Comparison of ENCODE assay signal across 8 cellular contexts in genomic region chr2:169799555-169799954, GRCh38. TPM values are rescaled to one million over a fixed set of nuclear protein-coding genes. Genes with fewer than 3 reads are reported as not detected.
DNase-seq lines count a peak whose midpoint lies in the region; ATAC-seq, FAIRE-seq and TF ChIP-seq lines count a peak whose summit lies in the region.

No MANE protein-coding gene starts in this region.

- H3K4me2 ChIP-seq in Karpas-422 (ENCODE audit: low read depth, low read length, poor library complexity, severe bottlenecking), result peak overlapping the region; percentile 82
- peak overlapping the region; percentile 77 for H3K4me2 ChIP-seq in HepG2 (ENCODE audit: low read depth, low read length)

- no peak for FAIRE-seq in HepG2 (lab: Jason Lieb, UNC)

- under 1% methylated on average over 6 of the region's 6 CpGs for WGBS in HepG2 (ENCODE audit: low lambda C conversion rate)
- WGBS in thyroid gland, 2 donors, result 4 to 6% methylated on average over 6 of the region's 6 CpGs

- peak; percentile 37 for ATAC-seq in HepG2
- ATAC-seq in HG03565 (IDR thresholded peaks at IDR 0.05; ENCODE audit: unreplicated experiment), result no peak
- no peak for ATAC-seq in GM18870 (IDR thresholded peaks at IDR 0.05; ENCODE audit: unreplicated experiment)

- POLR2A ChIA-PET in HepG2 (lab: Yijun Ruan, JAX), result interaction anchor here (1.2 to 1.8 kb wide), 2 partner anchors 8 to 28 kb away, joined by 5 to 16 read pairs; partner anchors contain the start of gene UBR3

- no peak for TF ChIP-seq RAD21 in HepG2 (CRISPR knock-in tag; IDR thresholded peaks at IDR 0.05)

- CTCF ChIA-PET in HepG2 (lab: Yijun Ruan, JAX; ENCODE audit: low intra/inter-chr PET ratio, low total read pairs), result no interaction called here

- H3K9ac ChIP-seq in Karpas-422 (ENCODE audit: low read length) (peak overlapping the region; percentile 90), HepG2 (ENCODE audit: insufficient read depth, low read depth, low read length) (peak overlapping the region; percentile 82)

- TF ChIP-seq POLR2A in HepG2 (IDR thresholded peaks at IDR 0.05; ENCODE audit: insufficient read depth in 1 of 2, low read depth in 2 of 2, low read length in 2 of 2) (no peak), thyroid gland (IDR thresholded peaks at IDR 0.05) (no peak)

- H2AFZ ChIP-seq in Karpas-422 (ENCODE audit: low read length), result no peak overlapping the region
- H2AFZ ChIP-seq in HepG2 (ENCODE audit: low read length), result no peak overlapping the region

- peaks cover 30% of the 10 kb centered on the region for H3K4me1 ChIP-seq in Karpas-422 (ENCODE audit: low read length)
- H3K4me1 ChIP-seq in HepG2 (ENCODE audit: insufficient read depth, low read length), result peaks cover 47% of the 10 kb centered on the region
- H3K4me1 ChIP-seq in thyroid gland, result no peaks in the 10 kb centered on the region

- in situ Hi-C loops in astrocyte of the spinal cord (cut with HindIII; ENCODE audit: low sequenced_read_pairs), result no loop called here
- in situ Hi-C loops in HepG2 (cut with HindIII; ENCODE audit: extremely low pct_ligation_motif_present, low pct_unique_long_range_greater_than_20kb), result no loop called here

- peak; percentile 40 for DNase-seq in EL
- peak; percentile 73 for DNase-seq in Karpas-422
- no peak for DNase-seq in astrocyte of the spinal cord (ENCODE audit: low read depth, low spot score)
- DNase-seq in HepG2 (ENCODE audit: low spot score), result peak; percentile 25
- DNase-seq in thyroid gland, result no peak
- no peak for DNase-seq in AG08395 (ENCODE audit: low spot score)

- no peaks in the 10 kb centered on the region for H3K9me2 ChIP-seq in Karpas-422 (replicated peaks; ENCODE audit: insufficient read depth, low read length)

- H3K27ac ChIP-seq in Karpas-422 (ENCODE audit: low read length) (peak overlapping the region; percentile 81), HepG2 (ENCODE audit: extremely low read length, insufficient read depth, low read length) (peak overlapping the region; percentile 68), thyroid gland (peak overlapping the region in 2 of 3 donors; percentile 80 to 81)

- no peaks in the 10 kb centered on the region for H3K9me3 ChIP-seq in Karpas-422 (ENCODE audit: low read length)
- H3K9me3 ChIP-seq in HepG2 (ENCODE audit: low read length), result no peaks in the 10 kb centered on the region
- H3K9me3 ChIP-seq in thyroid gland, result no peaks in the 10 kb centered on the region

- H3K4me3 ChIP-seq in Karpas-422 (ENCODE audit: low read length) (peak overlapping the region; percentile 90), astrocyte of the spinal cord (ENCODE audit: low read depth, low read length) (peak overlapping the region; percentile 75), HepG2 (replicated peaks in 1 of 3; ENCODE audit: insufficient read depth in 1 of 3, low read depth in 2 of 3, low read length in 3 of 3) (peak overlapping the region; percentile 79 to 96 (median 88)), thyroid gland (replicated peaks in 1 of 3) (peak overlapping the region; percentile 19 to 54 (median 49))

- TF ChIP-seq EP300 in HepG2 (IDR thresholded peaks at IDR 0.05; ENCODE audit: low read depth in 2 of 2, low read length in 2 of 2), result no peak
- no peak for TF ChIP-seq EP300 in HepG2 (CRISPR knock-in tag; IDR thresholded peaks at IDR 0.05; ENCODE audit: borderline replicate concordance)

- intact Hi-C loops in HepG2 (cut with micrococcal nuclease; ENCODE audit: unreplicated experiment) (loop anchor here (2.0 kb wide), 1 partner anchor 27 kb away; the partner anchor contains the start of gene UBR3), thyroid gland (cut with DNase I) (loop anchor here (10.0 kb wide), 1 partner anchor 105 kb away; the partner anchor contains the start of genes CFAP210 and PHOSPHO2)

- H4K20me1 ChIP-seq in Karpas-422 (ENCODE audit: insufficient read depth, low read depth, low read length), result peaks cover 7% of the 10 kb centered on the region; the same call in 1 of the 2 replicates
- H4K20me1 ChIP-seq in HepG2 (ENCODE audit: insufficient read depth, low read length), result peaks cover 10% of the 10 kb centered on the region

- BruUV-seq in HepG2 (replicated peaks; lab: Mats Ljungman, UMichigan), result TSS peak; percentile 71

- TF ChIP-seq CTCF in astrocyte of the spinal cord (IDR thresholded peaks at IDR 0.05; ENCODE audit: low read depth, low read length) (no peak), HepG2 (CRISPR knock-in tag; IDR thresholded peaks at IDR 0.05) (no peak), thyroid gland (IDR thresholded peaks at IDR 0.05) (no peak)

- H3K27me3 ChIP-seq in Karpas-422 (ENCODE audit: low read length) (no peaks in the 10 kb centered on the region), HepG2 (ENCODE audit: control insufficient read depth in 1 of 2, insufficient read depth in 2 of 2, low read length in 2 of 2) (no peaks in the 10 kb centered on the region; a peak in 1 of 5 replicates), thyroid gland (no peaks in the 10 kb centered on the region)

- H3K79me2 ChIP-seq in Karpas-422 (ENCODE audit: low read length) (peaks cover 56% of the 10 kb centered on the region), HepG2 (ENCODE audit: insufficient read depth, low read length) (peaks cover 53% of the 10 kb centered on the region)

- H3K36me3 ChIP-seq in Karpas-422 (ENCODE audit: insufficient read depth, low read length) (peaks cover 25% of the 10 kb centered on the region; the same call in 1 of the 2 replicates), HepG2 (replicated peaks in 1 of 2; ENCODE audit: control insufficient read depth in 1 of 2, insufficient read depth in 2 of 2, low read length in 2 of 2) (peaks cover 9 to 23% of the 10 kb centered on the region in 2 experiments), thyroid gland (peaks cover 0 to 7% of the 10 kb centered on the region in 2 donors)

RNA-seq across cellular contexts. Expression of gene SSB, which starts 0.9 kb away (rescaled TPM):
- total RNA-seq in Karpas-422 (2014; rRNA removed; shearing (Covaris generic); ENCODE audit: low replicate concordance), result 129 and 160 TPM in 2 replicates
- total RNA-seq in HepG2 (2016; rRNA removed; fragmentation: Illumina TruSeq; extraction: Trizol) (208 and 344 TPM in 2 replicates), thyroid gland (100 to 1,000 TPM in 2 of 4 donors, 10 to 100 TPM in 2; 58.8 to 157 (median 102) TPM)
- total RNA-seq in HepG2 (2016; cell fraction: cytosol; rRNA removed; fragmentation: Illumina TruSeq; extraction: Trizol; ENCODE audit: low read depth), result 22.0 and 26.1 TPM in 2 replicates
- total RNA-seq in HepG2 (2016; cell fraction: insoluble cytoplasmic fraction; rRNA removed; fragmentation: Illumina TruSeq; extraction: Trizol), result 224 and 344 TPM in 2 replicates
- total RNA-seq in HepG2 (2016; cell fraction: membrane; rRNA removed; fragmentation: Illumina TruSeq; extraction: Trizol), result 39.4 and 51.5 TPM in 2 replicates
- total RNA-seq in HepG2 (2016; cell fraction: nucleus; rRNA removed; fragmentation: Illumina TruSeq; extraction: Trizol), result 156 and 161 TPM in 2 replicates
- polyA plus RNA-seq in HepG2 (2011; rRNA removed), result 77.0 and 109 TPM in 2 replicates
- 38.7 and 50.8 TPM in 2 replicates for polyA plus RNA-seq in HepG2 (2011; cell fraction: cytosol; rRNA removed)
- 66.2 and 105 TPM in 2 replicates for polyA plus RNA-seq in HepG2 (2011; cell fraction: nucleus; rRNA removed)
- 157 and 209 TPM in 2 replicates for polyA plus RNA-seq in HepG2 (2012)
- polyA plus RNA-seq in HepG2 (2016; cell fraction: cytosol; fragmentation: Illumina TruSeq; extraction: Trizol; ENCODE audit: low read depth), result 19.2 and 19.3 TPM in 2 replicates
- polyA plus RNA-seq in HepG2 (2016; cell fraction: insoluble cytoplasmic fraction; fragmentation: Illumina TruSeq; extraction: Trizol; ENCODE audit: low read depth), result 441 and 470 TPM in 2 replicates
- polyA plus RNA-seq in HepG2 (2016; cell fraction: membrane; fragmentation: Illumina TruSeq; extraction: Trizol; ENCODE audit: low read depth), result 30.3 and 34.1 TPM in 2 replicates
- 324 and 340 TPM in 2 replicates for polyA plus RNA-seq in HepG2 (2016; cell fraction: nucleus; fragmentation: Illumina TruSeq; extraction: Trizol; ENCODE audit: insufficient read depth, low read depth)
- polyA minus RNA-seq in HepG2 (2011; rRNA and poly(A)+ RNA removed; ENCODE audit: low replicate concordance), result 7.8 and 10.0 TPM in 2 replicates
- 30.6 and 40.2 TPM in 2 replicates for polyA minus RNA-seq in HepG2 (2011; cell fraction: cytosol; rRNA and poly(A)+ RNA removed)
- 102 and 107 TPM in 2 replicates for polyA minus RNA-seq in HepG2 (2011; cell fraction: nucleus; rRNA and poly(A)+ RNA removed)

RNA-seq across cellular contexts. Expression of gene METTL5, which starts 25.1 kb away (rescaled TPM):
- 100 and 105 TPM in 2 replicates for total RNA-seq in Karpas-422 (2014; rRNA removed; shearing (Covaris generic); ENCODE audit: low replicate concordance)
- total RNA-seq in HepG2 (2016; rRNA removed; fragmentation: Illumina TruSeq; extraction: Trizol) (95.1 and 129 TPM in 2 replicates), thyroid gland (10 to 100 TPM; 49.8 to 77.3 (median 57.4) TPM)
- total RNA-seq in HepG2 (2016; cell fraction: cytosol; rRNA removed; fragmentation: Illumina TruSeq; extraction: Trizol; ENCODE audit: low read depth), result 58.3 and 79.4 TPM in 2 replicates
- total RNA-seq in HepG2 (2016; cell fraction: insoluble cytoplasmic fraction; rRNA removed; fragmentation: Illumina TruSeq; extraction: Trizol), result 88.5 and 134 TPM in 2 replicates
- 60.2 and 79.2 TPM in 2 replicates for total RNA-seq in HepG2 (2016; cell fraction: membrane; rRNA removed; fragmentation: Illumina TruSeq; extraction: Trizol)
- 42.4 and 44.9 TPM in 2 replicates for total RNA-seq in HepG2 (2016; cell fraction: nucleus; rRNA removed; fragmentation: Illumina TruSeq; extraction: Trizol)
- 39.4 and 50.7 TPM in 2 replicates for polyA plus RNA-seq in HepG2 (2011; rRNA removed)
- polyA plus RNA-seq in HepG2 (2011; cell fraction: cytosol; rRNA removed), result 31.7 and 48.5 TPM in 2 replicates
- polyA plus RNA-seq in HepG2 (2011; cell fraction: nucleus; rRNA removed), result 10.9 and 13.8 TPM in 2 replicates
- polyA plus RNA-seq in HepG2 (2012), result 75.0 and 115 TPM in 2 replicates
- polyA plus RNA-seq in HepG2 (2016; cell fraction: cytosol; fragmentation: Illumina TruSeq; extraction: Trizol; ENCODE audit: low read depth), result 75.1 and 103 TPM in 2 replicates
- 159 and 167 TPM in 2 replicates for polyA plus RNA-seq in HepG2 (2016; cell fraction: insoluble cytoplasmic fraction; fragmentation: Illumina TruSeq; extraction: Trizol; ENCODE audit: low read depth)
- polyA plus RNA-seq in HepG2 (2016; cell fraction: membrane; fragmentation: Illumina TruSeq; extraction: Trizol; ENCODE audit: low read depth), result 67.4 and 91.3 TPM in 2 replicates
- 77.1 and 79.7 TPM in 2 replicates for polyA plus RNA-seq in HepG2 (2016; cell fraction: nucleus; fragmentation: Illumina TruSeq; extraction: Trizol; ENCODE audit: insufficient read depth, low read depth)
- 6.9 and 9.0 TPM in 2 replicates for polyA minus RNA-seq in HepG2 (2011; rRNA and poly(A)+ RNA removed; ENCODE audit: low replicate concordance)
- 17.9 and 19.6 TPM in 2 replicates for polyA minus RNA-seq in HepG2 (2011; cell fraction: cytosol; rRNA and poly(A)+ RNA removed)
- polyA minus RNA-seq in HepG2 (2011; cell fraction: nucleus; rRNA and poly(A)+ RNA removed), result 19.9 and 21.2 TPM in 2 replicates

RNA-seq across cellular contexts. Expression of gene UBR3, which starts 27.7 kb away (rescaled TPM):
- 26.7 and 50.8 TPM in 2 replicates for total RNA-seq in Karpas-422 (2014; rRNA removed; shearing (Covaris generic); ENCODE audit: low replicate concordance)
- total RNA-seq in HepG2 (2016; rRNA removed; fragmentation: Illumina TruSeq; extraction: Trizol) (28.0 and 31.6 TPM in 2 replicates), thyroid gland (100 to 1,000 TPM; 101 to 192 (median 114) TPM)
- total RNA-seq in HepG2 (2016; cell fraction: cytosol; rRNA removed; fragmentation: Illumina TruSeq; extraction: Trizol; ENCODE audit: low read depth), result 9.8 and 9.9 TPM in 2 replicates
- total RNA-seq in HepG2 (2016; cell fraction: insoluble cytoplasmic fraction; rRNA removed; fragmentation: Illumina TruSeq; extraction: Trizol), result 28.5 TPM in 2 replicates
- 9.7 and 13.2 TPM in 2 replicates for total RNA-seq in HepG2 (2016; cell fraction: membrane; rRNA removed; fragmentation: Illumina TruSeq; extraction: Trizol)
- total RNA-seq in HepG2 (2016; cell fraction: nucleus; rRNA removed; fragmentation: Illumina TruSeq; extraction: Trizol), result 87.9 TPM in 2 replicates
- polyA plus RNA-seq in HepG2 (2011; rRNA removed), result 12.7 and 15.1 TPM in 2 replicates
- 5.8 and 8.8 TPM in 2 replicates for polyA plus RNA-seq in HepG2 (2011; cell fraction: cytosol; rRNA removed)
- 11.8 and 14.4 TPM in 2 replicates for polyA plus RNA-seq in HepG2 (2011; cell fraction: nucleus; rRNA removed)
- polyA plus RNA-seq in HepG2 (2012), result 15.7 and 21.2 TPM in 2 replicates
- polyA plus RNA-seq in HepG2 (2016; cell fraction: cytosol; fragmentation: Illumina TruSeq; extraction: Trizol; ENCODE audit: low read depth), result 0.95 and 1.1 TPM in 2 replicates
- polyA plus RNA-seq in HepG2 (2016; cell fraction: insoluble cytoplasmic fraction; fragmentation: Illumina TruSeq; extraction: Trizol; ENCODE audit: low read depth), result 23.3 and 26.2 TPM in 2 replicates
- polyA plus RNA-seq in HepG2 (2016; cell fraction: membrane; fragmentation: Illumina TruSeq; extraction: Trizol; ENCODE audit: low read depth), result 2.1 and 2.9 TPM in 2 replicates
- 42.6 and 46.5 TPM in 2 replicates for polyA plus RNA-seq in HepG2 (2016; cell fraction: nucleus; fragmentation: Illumina TruSeq; extraction: Trizol; ENCODE audit: insufficient read depth, low read depth)
- polyA minus RNA-seq in HepG2 (2011; rRNA and poly(A)+ RNA removed; ENCODE audit: low replicate concordance), result 15.2 and 23.6 TPM in 2 replicates
- 30.8 and 37.0 TPM in 2 replicates for polyA minus RNA-seq in HepG2 (2011; cell fraction: cytosol; rRNA and poly(A)+ RNA removed)
- 166 and 176 TPM in 2 replicates for polyA minus RNA-seq in HepG2 (2011; cell fraction: nucleus; rRNA and poly(A)+ RNA removed)

Comparison
In these comparisons a context has a peak if more than half of its experiments do, and no peak if none do; other contexts are left out.
1. DNase-seq: peak in EL (single experiment), Karpas-422 (single experiment) and HepG2 (single experiment); none in astrocyte of the spinal cord (single experiment), thyroid gland (0 of 2) and AG08395 (single experiment).
2. Peak in every context shown above with its lines, with median percentiles within 50 percentile points of each other: H3K27ac ChIP-seq and H3K4me3 ChIP-seq.